Comparison of ENCODE assay signal across 29 cellular contexts in genomic region chrX:26375346-26375745, GRCh38.
"Had no signal": no experiment of that assay in that cellular context is flagged by ENCODE, and none has a peak within 500 bp of the region (broad histone marks: within the 10 kb centered on the region; RNA-seq: fewer than 3 reads in every experiment).

No MANE protein-coding gene starts in this region.

- H3K36me3 ChIP-seq: stomach, suprapubic skin, thoracic aorta, thyroid gland, tibial artery, tibial nerve, transverse colon, upper lobe of left lung, upper lobe of right lung, uterus, vagina had no signal

- H3K9me3 ChIP-seq: stomach, suprapubic skin, testis, thoracic aorta, thyroid gland, tibial artery, tibial nerve, transverse colon, upper lobe of left lung, upper lobe of right lung, uterus, vagina had no signal

- ATAC-seq: stimulated activated effector memory CD8-positive, alpha-beta T cell treated with anti-CD3 and anti-CD28 coated beads, Interleukin-12 subunit alpha, Interleukin-12 subunit beta, amount 100 ng/mL, for 72 hours; stimulated activated memory B cell treated with anti-CD40 and anti-IgM and Interleukin-4, amounts not matched to agents 10 μg/mL and 1 μg/mL and 100 μg/mL, for 72 hours; stimulated activated naive B cell treated with anti-CD40 and anti-IgM and Interleukin-4, amounts not matched to agents 10 μg/mL and 1 μg/mL and 100 μg/mL, for 72 hours; stimulated activated naive CD8-positive, alpha-beta T cell treated with anti-CD3 and anti-CD28 coated beads, Interleukin-15, amount 100 ng/mL, for 72 hours; stimulated activated naive CD8-positive, alpha-beta T cell treated with anti-CD3 and anti-CD28 coated beads, Interleukin-15, Interleukin-2, amounts not matched to agents 100 U/mL and 50 U/mL, for 24 hours; upper lobe of right lung had no signal

- H3K27me3 ChIP-seq: stomach, suprapubic skin, testis, thyroid gland, tibial artery, tibial nerve, transverse colon, upper lobe of left lung, upper lobe of right lung, uterus, vagina had no signal

- H3K27ac Mint-ChIP-seq: stimulated activated effector memory CD8-positive, alpha-beta T cell treated with anti-CD3 and anti-CD28 coated beads, Interleukin-12 subunit alpha, Interleukin-12 subunit beta, amount 100 ng/mL, for 72 hours; stimulated activated memory B cell treated with anti-CD40 and anti-IgM and Interleukin-4, amounts not matched to agents 10 μg/mL and 1 μg/mL and 100 μg/mL, for 72 hours; stimulated activated naive B cell treated with anti-CD40 and anti-IgM and Interleukin-4, amounts not matched to agents 10 μg/mL and 1 μg/mL and 100 μg/mL, for 72 hours; stimulated activated naive CD8-positive, alpha-beta T cell treated with anti-CD3 and anti-CD28 coated beads, Interleukin-15, amount 100 ng/mL, for 72 hours; stimulated activated naive CD8-positive, alpha-beta T cell treated with anti-CD3 and anti-CD28 coated beads, Interleukin-15, Interleukin-2, amounts not matched to agents 100 ng/mL and 50 ng/mL, for 24 hours; type B pancreatic cell had no signal

- H3K27me3 Mint-ChIP-seq: stimulated activated memory B cell treated with anti-CD40 and anti-IgM and Interleukin-4, amounts not matched to agents 10 μg/mL and 1 μg/mL and 100 μg/mL, for 72 hours; stimulated activated naive B cell treated with anti-CD40 and anti-IgM and Interleukin-4, amounts not matched to agents 10 μg/mL and 1 μg/mL and 100 μg/mL, for 72 hours; stimulated activated naive CD8-positive, alpha-beta T cell treated with anti-CD3 and anti-CD28 coated beads, Interleukin-15, amount 100 ng/mL, for 72 hours; stimulated activated naive CD8-positive, alpha-beta T cell treated with anti-CD3 and anti-CD28 coated beads, Interleukin-15, Interleukin-2, amounts not matched to agents 100 ng/mL and 50 ng/mL, for 24 hours; type B pancreatic cell had no signal

- H3K4me1 Mint-ChIP-seq: stimulated activated effector memory CD8-positive, alpha-beta T cell treated with anti-CD3 and anti-CD28 coated beads, Interleukin-12 subunit alpha, Interleukin-12 subunit beta, amount 100 ng/mL, for 72 hours; stimulated activated memory B cell treated with anti-CD40 and anti-IgM and Interleukin-4, amounts not matched to agents 10 μg/mL and 1 μg/mL and 100 μg/mL, for 72 hours; stimulated activated naive B cell treated with anti-CD40 and anti-IgM and Interleukin-4, amounts not matched to agents 10 μg/mL and 1 μg/mL and 100 μg/mL, for 72 hours; stimulated activated naive CD8-positive, alpha-beta T cell treated with anti-CD3 and anti-CD28 coated beads, Interleukin-15, amount 100 ng/mL, for 72 hours had no signal

- H3K4me3 Mint-ChIP-seq: stimulated activated effector memory CD8-positive, alpha-beta T cell treated with anti-CD3 and anti-CD28 coated beads, Interleukin-12 subunit alpha, Interleukin-12 subunit beta, amount 100 ng/mL, for 72 hours; stimulated activated memory B cell treated with anti-CD40 and anti-IgM and Interleukin-4, amounts not matched to agents 10 μg/mL and 1 μg/mL and 100 μg/mL, for 72 hours; stimulated activated naive B cell treated with anti-CD40 and anti-IgM and Interleukin-4, amounts not matched to agents 10 μg/mL and 1 μg/mL and 100 μg/mL, for 72 hours; stimulated activated naive CD8-positive, alpha-beta T cell treated with anti-CD3 and anti-CD28 coated beads, Interleukin-15, amount 100 ng/mL, for 72 hours; stimulated activated naive CD8-positive, alpha-beta T cell treated with anti-CD3 and anti-CD28 coated beads, Interleukin-15, Interleukin-2, amounts not matched to agents 100 ng/mL and 50 ng/mL, for 24 hours; type B pancreatic cell had no signal

- FAIRE-seq: urothelium cell line had no signal

- H3K36me3 Mint-ChIP-seq: stimulated activated effector memory CD8-positive, alpha-beta T cell treated with anti-CD3 and anti-CD28 coated beads, Interleukin-12 subunit alpha, Interleukin-12 subunit beta, amount 100 ng/mL, for 72 hours; stimulated activated memory B cell treated with anti-CD40 and anti-IgM and Interleukin-4, amounts not matched to agents 10 μg/mL and 1 μg/mL and 100 μg/mL, for 72 hours; stimulated activated naive B cell treated with anti-CD40 and anti-IgM and Interleukin-4, amounts not matched to agents 10 μg/mL and 1 μg/mL and 100 μg/mL, for 72 hours; type B pancreatic cell had no signal

- DNase-seq: stimulated activated CD4-positive, alpha-beta T cell treated with anti-CD3 and anti-CD28 coated beads, Interleukin-2, amount 100 ng/mL, for 48 hours; stimulated activated CD4-positive, alpha-beta T cell treated with anti-CD3 and anti-CD28 coated beads, Interleukin-4, amount 100 ng/mL, for 1 hour; stimulated activated CD4-positive, alpha-beta T cell treated with anti-CD3 and anti-CD28 coated beads, Interleukin-4, amount 100 ng/mL, for 24 hours; stimulated activated CD4-positive, alpha-beta T cell treated with anti-CD3 and anti-CD28 coated beads, Interleukin-4, amount 100 ng/mL, for 4 hours; stimulated activated CD8-positive, alpha-beta memory T cell treated with anti-CD3 and anti-CD28 coated beads, Interleukin-4, amount 100 ng/mL, for 48 hours; stimulated activated naive B cell treated with anti-CD40 and anti-IgM and Interleukin-4, amounts not matched to agents 10 μg/mL and 1 μg/mL and 100 μg/mL, for 72 hours; stimulated activated naive CD4-positive, alpha-beta T cell; stimulated activated naive CD4-positive, alpha-beta T cell treated with Interleukin-2 at 50 U/mL for 16 hours; stimulated activated naive CD8-positive, alpha-beta T cell treated with anti-CD3 and anti-CD28 coated beads, Interleukin-15, amount 100 ng/mL, for 72 hours; stimulated activated naive CD8-positive, alpha-beta T cell treated with anti-CD3 and anti-CD28 coated beads, Interleukin-15, Interleukin-2, amounts not matched to agents 100 U/mL and 50 U/mL, for 24 hours; stomach; substantia nigra; testis; thyroid gland; tibial artery; transverse colon; trophoblast cell; upper lobe of left lung; upper lobe of right lung; uterus had no signal

- H3K4me1 ChIP-seq: stomach, suprapubic skin, testis, thyroid gland, tibial artery, tibial nerve, transverse colon, upper lobe of left lung, upper lobe of right lung, uterus, vagina had no signal

- H3K9me3 Mint-ChIP-seq: stimulated activated memory B cell treated with anti-CD40 and anti-IgM and Interleukin-4, amounts not matched to agents 10 μg/mL and 1 μg/mL and 100 μg/mL, for 72 hours; stimulated activated naive CD8-positive, alpha-beta T cell treated with anti-CD3 and anti-CD28 coated beads, Interleukin-15, amount 100 ng/mL, for 72 hours; stimulated activated naive CD8-positive, alpha-beta T cell treated with anti-CD3 and anti-CD28 coated beads, Interleukin-15, Interleukin-2, amounts not matched to agents 100 ng/mL and 50 ng/mL, for 24 hours had no signal

- H3K4me3 ChIP-seq: stomach, suprapubic skin, testis, thoracic aorta, thyroid gland, tibial artery, tibial nerve, transverse colon, upper lobe of left lung, upper lobe of right lung, uterus, vagina had no signal

- H3K27ac ChIP-seq: stomach, suprapubic skin, testis, thoracic aorta, thyroid gland, tibial artery, tibial nerve, transverse colon, upper lobe of left lung, upper lobe of right lung, uterus, vagina had no signal
